8 cellular contexts compared by ENCODE assay signal in genomic region chr20:59939052-59939878, GRCh38. TPM values are rescaled to one million over a fixed set of nuclear protein-coding genes. Genes with fewer than 3 reads are reported as not detected.
DNase-seq lines count a peak whose midpoint lies in the region; ATAC-seq and TF ChIP-seq lines count a peak whose summit lies in the region.

No MANE protein-coding gene starts in this region.

- peaks cover 10% of the 10 kb centered on the region for H3K36me3 Mint-ChIP-seq in WTC11
- no peaks in the 10 kb centered on the region for H3K36me3 Mint-ChIP-seq in glutamatergic neuron (ENCODE audit: unreplicated experiment)
- peaks cover 13% of the 10 kb centered on the region for H3K36me3 Mint-ChIP-seq in progenitor cell of endocrine pancreas (ENCODE audit: insufficient read depth)

- TF ChIP-seq CTCF in WTC11 (IDR thresholded peaks at IDR 0.05) (no peak), glutamatergic neuron (IDR thresholded peaks at IDR 0.05; ENCODE audit: partially characterized antibody, unreplicated experiment) (no peak), progenitor cell of endocrine pancreas (IDR thresholded peaks at IDR 0.05; ENCODE audit: unreplicated experiment) (no peak)

- H3K4me3 ChIP-seq in ACC112 (ENCODE audit: low read depth, low read length) (peak overlapping the region; percentile 82), HAP-1 (peak overlapping the region; percentile 59)

- H3K79me2 ChIP-seq in ACC112 (ENCODE audit: control insufficient read depth, insufficient read depth, low read length, unreplicated experiment) = peaks cover 25% of the 10 kb centered on the region

- H3K4me1 ChIP-seq in ACC112 (ENCODE audit: control insufficient read depth, insufficient read depth, low read length, unreplicated experiment) (peaks cover 20% of the 10 kb centered on the region), HAP-1 (peaks cover 28% of the 10 kb centered on the region)

- ATAC-seq in WTC11 = peak; percentile 13

- in situ Hi-C loops in HAP-1 (cut with MboI; ENCODE audit: low sequenced_read_pairs) = loop anchor here (25.0 kb wide), 1 partner anchor 902 kb away; the partner anchor contains the start of genes ATP5F1E and PRELID3B

- H3K27me3 ChIP-seq in ACC112 (ENCODE audit: insufficient read depth, low read length) = no peaks in the 10 kb centered on the region
- no peaks in the 10 kb centered on the region for H3K27me3 ChIP-seq in HAP-1 (ENCODE audit: low read depth)

- CTCF ChIA-PET in WTC11 (lab: Charles Lee) = interaction anchor here (1.0 to 2.1 kb wide), 5 partner anchors 16 to 156 kb away, joined by 3 to 13 read pairs (median 4); no protein-coding TSS in a partner anchor

- H3K27me3 Mint-ChIP-seq in WTC11 (ENCODE audit: low read depth) = peaks cover 47% of the 10 kb centered on the region
- peaks cover 4% of the 10 kb centered on the region for H3K27me3 Mint-ChIP-seq in glutamatergic neuron (ENCODE audit: unreplicated experiment)
- H3K27me3 Mint-ChIP-seq in progenitor cell of endocrine pancreas = peaks cover 14% of the 10 kb centered on the region

- peak overlapping the region; percentile 44; the same call in 1 of the 2 replicates for H3K27ac ChIP-seq in ACC112 (ENCODE audit: low read depth, low read length)

- no peak overlapping the region for H3K27ac Mint-ChIP-seq in WTC11
- no peak overlapping the region for H3K27ac Mint-ChIP-seq in glutamatergic neuron (ENCODE audit: unreplicated experiment)
- no peak overlapping the region for H3K27ac Mint-ChIP-seq in progenitor cell of endocrine pancreas

- peaks cover 7% of the 10 kb centered on the region for H3K4me1 Mint-ChIP-seq in WTC11
- H3K4me1 Mint-ChIP-seq in glutamatergic neuron (ENCODE audit: low read depth, unreplicated experiment) = peaks cover 13% of the 10 kb centered on the region
- peaks cover 23% of the 10 kb centered on the region for H3K4me1 Mint-ChIP-seq in progenitor cell of endocrine pancreas (ENCODE audit: low read depth)

- POLR2A ChIA-PET in WTC11 (lab: Charles Lee) = interaction anchor here (1.1 kb wide), 1 partner anchor 55 kb away, joined by 5 read pairs; no protein-coding TSS in a partner anchor

- H3K36me3 ChIP-seq in ACC112 (ENCODE audit: insufficient read depth, low read length) (no peaks in the 10 kb centered on the region; the same call in 1 of the 2 replicates), HAP-1 (replicated peaks) (peaks cover 17% of the 10 kb centered on the region)

- H2AFZ ChIP-seq in ACC112 (ENCODE audit: low read length, unreplicated experiment) = peak overlapping the region; percentile 77

- no peak for DNase-seq in HAP-1 (ENCODE audit: low spot score in 2 of 2)
- peak; percentile 43 for DNase-seq in WTC11 (ENCODE audit: low spot score)
- DNase-seq in glutamatergic neuron = peak; percentile 42
- peak; percentile 24 for DNase-seq in progenitor cell of endocrine pancreas (ENCODE audit: low spot score, unreplicated experiment)
- no peak for DNase-seq in inferior parietal cortex (ENCODE audit: extremely low spot score)
- no peak for DNase-seq in NCI-H748 (lab: John Stamatoyannopoulos, UW; ENCODE audit: unreplicated experiment)
- DNase-seq in effector CD8-positive, alpha-beta T cell (lab: John Stamatoyannopoulos, UW) = no peak

- H3K4me3 Mint-ChIP-seq in WTC11 (peak overlapping the region; percentile 77), glutamatergic neuron (ENCODE audit: unreplicated experiment) (no peak overlapping the region), progenitor cell of endocrine pancreas (ENCODE audit: low read depth) (peak overlapping the region; percentile 91)

- peaks cover 7% of the 10 kb centered on the region for H3K9me3 Mint-ChIP-seq in WTC11
- H3K9me3 Mint-ChIP-seq in glutamatergic neuron (ENCODE audit: unreplicated experiment) = peaks cover 6% of the 10 kb centered on the region
- no peaks in the 10 kb centered on the region for H3K9me3 Mint-ChIP-seq in progenitor cell of endocrine pancreas (ENCODE audit: low read depth)

- H3K9me3 ChIP-seq in HAP-1 = no peaks in the 10 kb centered on the region

TF ChIP-seq in WTC11, 78 proteins besides CTCF, POLR2A, EP300 and RAD21 (continues in another document):
- TF ChIP-seq E2F5 (CRISPR knock-in tag; IDR thresholded peaks at IDR 0.05) (peak; percentile 64; the same call in 1 of the 2 replicates), ESRRA (CRISPR knock-in tag; IDR thresholded peaks at IDR 0.05; ENCODE audit: borderline replicate concordance) (peak; percentile 93), ZNF512 (CRISPR knock-in tag; IDR thresholded peaks at IDR 0.05; ENCODE audit: borderline replicate concordance) (no peak), FOXP1 (CRISPR knock-in tag; IDR thresholded peaks at IDR 0.05; ENCODE audit: borderline replicate concordance) (peak; percentile 99), CBFB (CRISPR knock-in tag; IDR thresholded peaks at IDR 0.05; ENCODE audit: low read depth) (no peak), ATF3 (CRISPR knock-in tag; conservative IDR thresholded peaks at IDR 0.05) (no peak), FOXK1 (CRISPR knock-in tag; IDR thresholded peaks at IDR 0.05) (peak; percentile 84), ZNF219 (CRISPR knock-in tag; IDR thresholded peaks at IDR 0.05; ENCODE audit: borderline replicate concordance) (peak; percentile 88; the same call in 1 of the 2 replicates), EMX1 (CRISPR knock-in tag; IDR thresholded peaks at IDR 0.05) (no peak), ARID4B (CRISPR knock-in tag; IDR thresholded peaks at IDR 0.05; ENCODE audit: borderline replicate concordance) (peak; percentile 77; the same call in 1 of the 2 replicates), SMAD3 (CRISPR knock-in tag; IDR thresholded peaks at IDR 0.05; ENCODE audit: borderline replicate concordance) (peak; percentile 92; the same call in 1 of the 2 replicates), JAZF1 (CRISPR knock-in tag; IDR thresholded peaks at IDR 0.05) (no peak), KAT7 (CRISPR knock-in tag; IDR thresholded peaks at IDR 0.05; ENCODE audit: borderline replicate concordance) (0 out of 2 replicates have a peak, but pooled peaks have one; percentile 74)

RNA-seq across cellular contexts. Expression of gene PPP1R3D, which starts 0.8 kb away (rescaled TPM):
- total RNA-seq in WTC11 (2021) (2.4 to 3.6 TPM (median 3.2 TPM) in 3 replicates), glutamatergic neuron (ENCODE audit: unreplicated experiment) (1.3 TPM), progenitor cell of endocrine pancreas (5.2 and 5.3 TPM in 2 replicates)

RNA-seq across cellular contexts. Expression of gene FAM217B, which starts 0.9 kb away (rescaled TPM):
- 14.8 to 17.9 TPM (median 16.0 TPM) in 3 replicates for total RNA-seq in WTC11 (2021)
- 14.8 TPM for total RNA-seq in glutamatergic neuron (ENCODE audit: unreplicated experiment)
- total RNA-seq in progenitor cell of endocrine pancreas = 18.0 and 23.7 TPM in 2 replicates

RNA-seq across cellular contexts. Expression of gene SYCP2, which starts 5.8 kb away (rescaled TPM):
- total RNA-seq in WTC11 (2021) = 0.31 to 0.69 TPM (median 0.55 TPM) in 3 replicates
- 0.69 TPM for total RNA-seq in glutamatergic neuron (ENCODE audit: unreplicated experiment)
- total RNA-seq in progenitor cell of endocrine pancreas = 1.4 and 2.2 TPM in 2 replicates

RNA-seq across cellular contexts. Expression of gene CDH26, which starts 19.0 kb away (rescaled TPM):
- total RNA-seq in WTC11 (2021) (1.0 to 1.4 TPM (median 1.3 TPM) in 3 replicates), glutamatergic neuron (ENCODE audit: unreplicated experiment) (0.76 TPM), progenitor cell of endocrine pancreas (13.4 and 17.1 TPM in 2 replicates)

Comparison
In these comparisons a context has a peak if more than half of its experiments do, and no peak if none do; other contexts are left out.
1. DNase-seq: peak in WTC11 (single experiment), glutamatergic neuron (single experiment) and progenitor cell of endocrine pancreas (single experiment); none in HAP-1 (0 of 2), inferior parietal cortex (single experiment), NCI-H748 (single experiment) and effector CD8-positive, alpha-beta T cell (single experiment).